Comparison of ENCODE assay signal across 10 cellular contexts in the genomic region with DNA sequence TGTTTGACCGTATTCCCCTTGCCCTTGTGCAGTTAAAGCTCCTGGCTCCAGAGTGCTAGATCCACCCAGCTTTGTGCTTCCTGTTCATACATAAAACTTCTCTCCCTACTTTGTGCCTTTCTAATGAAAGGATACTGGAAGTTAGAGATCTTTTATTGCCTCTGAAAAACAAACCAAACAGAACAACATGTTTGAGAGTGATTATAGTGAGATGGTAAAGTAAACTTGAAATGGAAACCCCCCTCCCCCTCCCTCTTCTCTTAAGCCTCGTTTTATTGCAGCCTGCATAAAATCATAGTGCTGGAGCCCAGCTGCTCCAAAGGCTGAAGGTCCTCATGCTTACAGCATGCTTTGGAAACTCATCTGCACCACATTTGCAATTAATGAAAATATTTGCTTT.
DNase-seq lines count a peak whose midpoint lies in the region; TF ChIP-seq lines count a peak whose summit lies in the region.
"Had no signal": no experiment of that assay in that cellular context is flagged by ENCODE, and none has a peak within 500 bp of the region (broad histone marks: within the 10 kb centered on the region; RNA-seq: fewer than 3 reads in every experiment).

No MANE protein-coding gene starts in this region.

- TF ChIP-seq CTCF in breast epithelium (IDR thresholded peaks at IDR 0.05) (no peak), neural crest cell (conservative IDR thresholded peaks at IDR 0.05) (no peak), GM13976 (IDR thresholded peaks at IDR 0.05; ENCODE audit: borderline replicate concordance, control extremely low read depth, extremely low read depth, insufficient read depth, missing control alignments) (no peak), ovary (IDR thresholded peaks at IDR 0.05) (no peak)

- in situ Hi-C loops in GM13976 (cut with MboI; ENCODE audit: low sequenced_read_pairs, unreplicated experiment): no loop called here

- peaks cover 0 to 4% of the 10 kb centered on the region in 2 donors for H3K36me3 Mint-ChIP-seq in CD4-positive, alpha-beta memory T cell
- H3K36me3 Mint-ChIP-seq in IgD-negative memory B cell: peaks cover 3% of the 10 kb centered on the region
- peaks cover 13% of the 10 kb centered on the region for H3K36me3 Mint-ChIP-seq in neural crest cell (ENCODE audit: low read depth)

- H3K4me3 Mint-ChIP-seq in CD4-positive, alpha-beta memory T cell: peak overlapping the region in 4 of 8 donors; percentile 2 to 54 (median 10)
- peak overlapping the region in 1 of 4 donors; percentile 39 for H3K4me3 Mint-ChIP-seq in IgD-negative memory B cell
- no peak overlapping the region for H3K4me3 Mint-ChIP-seq in neural crest cell

- DNase-seq in CD4-positive, alpha-beta memory T cell: no peak
- DNase-seq in breast epithelium (ENCODE audit: low spot score in 2 of 2) (no peak), neural crest cell (ENCODE audit: low read depth, low spot score) (no peak), GM13976 (ENCODE audit: low spot score) (no peak), activated T-cell treated with anti-CD3 and anti-CD28 coated beads for 4 hours (no peak), ovary (no peak), 8988T (no peak)
- DNase-seq: activated CD4-positive, alpha-beta T cell treated with anti-CD3 and anti-CD28 coated beads for 48 hours; central memory CD4-positive, alpha-beta T cell had no signal

- H3K27ac ChIP-seq in CD4-positive, alpha-beta memory T cell (ENCODE audit: low read depth, low read length): no peak overlapping the region
- H3K27ac ChIP-seq in breast epithelium (peak overlapping the region; percentile 64 to 84), ovary (no peak overlapping the region)

- CTCF ChIA-PET in CD4-positive, alpha-beta memory T cell (lab: Charles Lee; ENCODE audit: partially characterized antibody): interaction anchor here (0.9 to 2.7 kb wide), 2 partner anchors 22 to 25 kb away, joined by 4 to 20 read pairs; no protein-coding TSS in a partner anchor

- H3K9me3 ChIP-seq in CD4-positive, alpha-beta memory T cell (ENCODE audit: control insufficient read depth in 1 of 2, low read length in 2 of 2): no peaks in the 10 kb centered on the region
- H3K9me3 ChIP-seq in breast epithelium (peaks cover 0 to 4% of the 10 kb centered on the region in 2 donors), ovary (no peaks in the 10 kb centered on the region)

- peaks cover 23 to 56% (median 36%) of the 10 kb centered on the region in 4 donors for H3K4me1 Mint-ChIP-seq in CD4-positive, alpha-beta memory T cell
- H3K4me1 Mint-ChIP-seq in IgD-negative memory B cell (peaks cover 37 to 52% (median 39%) of the 10 kb centered on the region in 3 donors), neural crest cell (peaks cover 41% of the 10 kb centered on the region)

- H3K4me1 ChIP-seq in CD4-positive, alpha-beta memory T cell (ENCODE audit: insufficient read depth, low read length): peaks cover 42% of the 10 kb centered on the region
- H3K4me1 ChIP-seq in breast epithelium: peaks cover 25 to 55% of the 10 kb centered on the region in 2 donors
- H3K4me1 ChIP-seq in ovary (ENCODE audit: insufficient read depth): peaks cover 38% of the 10 kb centered on the region

- WGBS in ovary, 3 donors: 2 to 10% (median 5%) methylated on average over 2 of the region's 2 CpGs

- TF ChIP-seq POLR2A in breast epithelium (IDR thresholded peaks at IDR 0.05): no peak
- no peak for TF ChIP-seq POLR2A in ovary (IDR thresholded peaks at IDR 0.05)

- POLR2A ChIA-PET in CD4-positive, alpha-beta memory T cell (lab: Charles Lee; ENCODE audit: partially characterized antibody): no interaction called here

- H3K27me3 ChIP-seq in CD4-positive, alpha-beta memory T cell (ENCODE audit: insufficient read depth, low read length): no peaks in the 10 kb centered on the region
- no peaks in the 10 kb centered on the region for H3K27me3 ChIP-seq in breast epithelium
- H3K27me3 ChIP-seq in ovary: no peaks in the 10 kb centered on the region

- peaks cover 0 to 16% (median 12%) of the 10 kb centered on the region in 8 donors for H3K9me3 Mint-ChIP-seq in CD4-positive, alpha-beta memory T cell
- H3K9me3 Mint-ChIP-seq in IgD-negative memory B cell: peaks cover 3 to 10% (median 9%) of the 10 kb centered on the region in 3 donors
- H3K9me3 Mint-ChIP-seq in neural crest cell: peaks cover 6% of the 10 kb centered on the region

- intact Hi-C loops in CD4-positive, alpha-beta memory T cell (cut with micrococcal nuclease): loop anchor here (10.0 kb wide), 1 partner anchor 129 kb away; a partner anchor contains a TSS
- intact Hi-C loops in breast epithelium (cut with DNase I; ENCODE audit: low total_unique reads): no loop called here
- intact Hi-C loops in ovary (cut with DNase I): loop anchor here in 1 of 4 donors (10.0 kb wide), 1 partner anchor 119 kb away; no protein-coding TSS in a partner anchor

- no peaks in the 10 kb centered on the region for H3K36me3 ChIP-seq in CD4-positive, alpha-beta memory T cell (ENCODE audit: insufficient read depth, low read length)
- H3K36me3 ChIP-seq in breast epithelium: no peaks in the 10 kb centered on the region
- H3K36me3 ChIP-seq in ovary: no peaks in the 10 kb centered on the region

- H3K27me3 Mint-ChIP-seq in CD4-positive, alpha-beta memory T cell: no peaks in the 10 kb centered on the region
- no peaks in the 10 kb centered on the region for H3K27me3 Mint-ChIP-seq in IgD-negative memory B cell
- H3K27me3 Mint-ChIP-seq in neural crest cell (ENCODE audit: low read depth): no peaks in the 10 kb centered on the region

- H3K27ac Mint-ChIP-seq in CD4-positive, alpha-beta memory T cell: peak overlapping the region in 6 of 7 donors; percentile 6 to 61 (median 32)
- H3K27ac Mint-ChIP-seq in IgD-negative memory B cell (peak overlapping the region; percentile 54 to 93 (median 93)), neural crest cell (ENCODE audit: unreplicated experiment) (peak overlapping the region; percentile 14)

- H3K4me3 ChIP-seq in CD4-positive, alpha-beta memory T cell (ENCODE audit: low read length in 2 of 2): no peak overlapping the region
- no peak overlapping the region for H3K4me3 ChIP-seq in breast epithelium
- H3K4me3 ChIP-seq in ovary: no peak overlapping the region

- no peak for TF ChIP-seq EP300 in ovary (IDR thresholded peaks at IDR 0.05)

Comparison
In these comparisons a context has a peak if more than half of its experiments do, and no peak if none do; other contexts are left out.
1. H3K27ac ChIP-seq: peak in breast epithelium (2 of 2); none in CD4-positive, alpha-beta memory T cell (single experiment) and ovary (0 of 2).
2. H3K27ac Mint-ChIP-seq: peak in every context shown above with its lines; median percentile 93 in IgD-negative memory B cell; 32 in CD4-positive, alpha-beta memory T cell; 14 in neural crest cell.